In genomic region chr11:108018708-108019107, GRCh38 we compare ENCODE assay signal across 26 cellular contexts.
"Had no signal": no experiment of that assay in that cellular context is flagged by ENCODE, and none has a peak within 500 bp of the region (broad histone marks: within the 10 kb centered on the region; RNA-seq: fewer than 3 reads in every experiment).

No MANE protein-coding gene starts in this region.

- H3K4me1 ChIP-seq: testis, uterus had no signal

- H3K4me3 ChIP-seq: stomach, suprapubic skin, testis, thoracic aorta, thyroid gland, tibial artery, tibial nerve, transverse colon, upper lobe of left lung, upper lobe of right lung, uterus, vagina had no signal

- H3K27ac ChIP-seq: stomach, suprapubic skin, testis, thoracic aorta, thyroid gland, tibial artery, tibial nerve, transverse colon, upper lobe of left lung, upper lobe of right lung, uterus, vagina had no signal

- H3K36me3 ChIP-seq: stomach, suprapubic skin, tibial nerve, transverse colon, upper lobe of right lung, uterus, vagina had no signal

- H3K9me3 ChIP-seq: stomach, suprapubic skin, testis, thoracic aorta, thyroid gland, tibial artery, tibial nerve, transverse colon, upper lobe of left lung, upper lobe of right lung, uterus, vagina had no signal

- FAIRE-seq: urothelium cell line had no signal

- ATAC-seq: stimulated activated effector memory CD8-positive, alpha-beta T cell treated with anti-CD3 and anti-CD28 coated beads, Interleukin-12 subunit alpha, Interleukin-12 subunit beta, amount 100 ng/mL, for 72 hours; stimulated activated memory B cell treated with anti-CD40 and anti-IgM and Interleukin-4, amounts not matched to agents 10 μg/mL and 1 μg/mL and 100 μg/mL, for 72 hours; stimulated activated naive CD8-positive, alpha-beta T cell treated with anti-CD3 and anti-CD28 coated beads, Interleukin-15, amount 100 ng/mL, for 72 hours; stimulated activated naive CD8-positive, alpha-beta T cell treated with anti-CD3 and anti-CD28 coated beads, Interleukin-15, Interleukin-2, amounts not matched to agents 100 U/mL and 50 U/mL, for 24 hours; upper lobe of right lung had no signal

- H3K27me3 ChIP-seq: stomach, suprapubic skin, testis, thyroid gland, tibial artery, tibial nerve, transverse colon, upper lobe of left lung, upper lobe of right lung, uterus, vagina had no signal

- DNase-seq: stimulated activated CD4-positive, alpha-beta T cell treated with anti-CD3 and anti-CD28 coated beads, Interleukin-2, amount 100 ng/mL, for 48 hours; stimulated activated CD4-positive, alpha-beta T cell treated with anti-CD3 and anti-CD28 coated beads, Interleukin-4, amount 100 ng/mL, for 1 hour; stimulated activated CD4-positive, alpha-beta T cell treated with anti-CD3 and anti-CD28 coated beads, Interleukin-4, amount 100 ng/mL, for 24 hours; stimulated activated CD4-positive, alpha-beta T cell treated with anti-CD3 and anti-CD28 coated beads, Interleukin-4, amount 100 ng/mL, for 4 hours; stimulated activated CD8-positive, alpha-beta memory T cell treated with anti-CD3 and anti-CD28 coated beads, Interleukin-4, amount 100 ng/mL, for 48 hours; stimulated activated naive B cell treated with anti-CD40 and anti-IgM and Interleukin-4, amounts not matched to agents 10 μg/mL and 1 μg/mL and 100 μg/mL, for 72 hours; stimulated activated naive CD4-positive, alpha-beta T cell; stimulated activated naive CD4-positive, alpha-beta T cell treated with Interleukin-2 at 50 U/mL for 16 hours; stimulated activated naive CD8-positive, alpha-beta T cell treated with anti-CD3 and anti-CD28 coated beads, Interleukin-15, amount 100 ng/mL, for 72 hours; stimulated activated naive CD8-positive, alpha-beta T cell treated with anti-CD3 and anti-CD28 coated beads, Interleukin-15, Interleukin-2, amounts not matched to agents 100 U/mL and 50 U/mL, for 24 hours; stomach; substantia nigra; testis; thyroid gland; tibial artery; transverse colon; upper lobe of left lung; upper lobe of right lung; uterus had no signal
